8 cellular contexts compared by ENCODE assay signal in the genomic region with DNA sequence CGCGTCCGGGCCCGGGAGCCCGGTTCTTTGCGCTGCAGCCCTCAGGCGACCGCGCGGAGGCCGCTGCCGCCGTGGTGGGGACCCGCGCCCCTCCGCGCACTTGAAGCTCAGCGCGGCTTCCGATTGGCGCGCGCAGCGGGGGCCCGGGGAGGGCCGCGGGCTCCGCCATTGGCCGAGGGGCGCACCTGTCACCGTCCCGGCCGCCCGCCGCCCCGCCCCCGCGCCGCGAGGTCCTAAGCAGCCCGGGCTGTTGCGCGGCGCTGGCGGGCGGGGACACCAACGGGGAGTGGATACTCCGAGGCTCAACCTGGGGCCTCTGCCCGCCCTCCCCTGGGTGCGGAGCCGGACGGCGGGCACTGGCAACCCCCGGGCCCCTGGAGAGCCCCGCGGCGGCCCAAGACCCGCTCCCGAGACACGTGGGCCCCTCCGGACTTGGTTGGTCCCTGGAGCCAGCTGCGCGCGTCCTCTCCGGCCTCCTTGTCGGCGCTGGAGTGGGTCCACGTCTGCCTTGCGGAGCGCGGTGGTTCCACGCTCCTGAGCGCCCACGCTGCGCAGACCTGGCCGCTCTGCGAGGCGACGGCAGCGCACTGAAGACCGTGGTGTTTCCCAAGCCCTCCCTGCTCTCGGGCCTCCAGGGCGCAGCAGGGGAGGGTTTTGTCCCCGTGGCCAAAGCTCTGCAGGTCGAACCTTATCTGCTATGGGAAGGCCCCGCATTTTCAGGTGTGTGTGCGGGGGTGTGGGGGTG. TPM values are rescaled to one million over a fixed set of nuclear protein-coding genes. Genes with fewer than 3 reads are reported as not detected.
DNase-seq lines count a peak whose midpoint lies in the region; ATAC-seq and TF ChIP-seq lines count a peak whose summit lies in the region.

Gene MNX1 (minus strand): TSS at position 76 of the 745 bp plus-strand sequence. CDS start 313 bp downstream, outside the sequence.

- POLR2A ChIA-PET in activated CD4-positive, alpha-beta memory T cell treated with anti-CD3 and anti-CD28 coated beads for 36 hours (lab: Charles Lee), result no interaction called here

- H3K36me3 Mint-ChIP-seq in activated CD4-positive, alpha-beta memory T cell treated with anti-CD3 and anti-CD28 coated beads for 36 hours, result no peaks in the 10 kb centered on the region

- H3K4me3 ChIP-seq in BE2C (ENCODE audit: low read depth, low read length), result peak within 1 kb of the TSS; percentile 61
- peak within 1 kb of the TSS; percentile 53 for H3K4me3 ChIP-seq in neuron (ENCODE audit: low read length)

- TF ChIP-seq CTCF in BE2C (IDR thresholded peaks at IDR 0.05; ENCODE audit: low read depth, low read length), result no peak

- peaks cover 2% of the 10 kb centered on the region; the same call in 1 of the 2 replicates for H3K9me3 ChIP-seq in BE2C
- no peaks in the 10 kb centered on the region for H3K9me3 ChIP-seq in neuron (ENCODE audit: low read length)

- ATAC-seq in GM18909 (IDR thresholded peaks at IDR 0.05; ENCODE audit: poor library complexity, unreplicated experiment) (peak; percentile 76), HG03060 (IDR thresholded peaks at IDR 0.05; ENCODE audit: low read depth, unreplicated experiment) (peak; percentile 38), esophagus mucosa (peak; percentile 92)

- no peaks in the 10 kb centered on the region for H3K4me1 ChIP-seq in BE2C
- H3K4me1 ChIP-seq in neuron (ENCODE audit: insufficient read depth, low read length), result peaks cover 4% of the 10 kb centered on the region

- peak within 1 kb of the TSS; percentile 51 for H3K4me3 Mint-ChIP-seq in activated CD4-positive, alpha-beta memory T cell treated with anti-CD3 and anti-CD28 coated beads for 36 hours

- intact Hi-C loops in activated CD4-positive, alpha-beta memory T cell treated with anti-CD3 and anti-CD28 coated beads for 36 hours (cut with micrococcal nuclease), result loop anchor here (5.0 kb wide), 3 partner anchors 127 to 1203 kb away; partner anchors contain the start of gene UBE3C

- H3K9me3 Mint-ChIP-seq in activated CD4-positive, alpha-beta memory T cell treated with anti-CD3 and anti-CD28 coated beads for 36 hours, result no peaks in the 10 kb centered on the region

- H2AFZ ChIP-seq in neuron (ENCODE audit: low read depth, low read length), result peak within 1 kb of the TSS; percentile 71

- CTCF ChIA-PET in activated CD4-positive, alpha-beta memory T cell treated with anti-CD3 and anti-CD28 coated beads for 36 hours (lab: Charles Lee), result no interaction called here

- H3K27me3 Mint-ChIP-seq in activated CD4-positive, alpha-beta memory T cell treated with anti-CD3 and anti-CD28 coated beads for 36 hours, result peaks cover 73% of the 10 kb centered on the region

- H3K27me3 ChIP-seq in BE2C, result peaks cover 97% of the 10 kb centered on the region
- peaks cover 87% of the 10 kb centered on the region for H3K27me3 ChIP-seq in neuron (ENCODE audit: insufficient read depth, low read length)

- H3K36me3 ChIP-seq in BE2C, result no peaks in the 10 kb centered on the region
- no peaks in the 10 kb centered on the region for H3K36me3 ChIP-seq in neuron (ENCODE audit: insufficient read depth, low read length)

- H3K4me1 Mint-ChIP-seq in activated CD4-positive, alpha-beta memory T cell treated with anti-CD3 and anti-CD28 coated beads for 36 hours (ENCODE audit: low read depth), result peaks cover 14% of the 10 kb centered on the region

- peak; percentile 91 for DNase-seq in BE2C
- DNase-seq in NCI-H2107 treated with DMSO at 0.1 percent for 48 hours (lab: John Stamatoyannopoulos, UW; ENCODE audit: unreplicated experiment), result peak; percentile 55
- peak; percentile 64 for DNase-seq in activated CD4-positive, alpha-beta memory T cell treated with anti-CD3 and anti-CD28 coated beads for 36 hours
- no peak for DNase-seq in superior temporal gyrus (ENCODE audit: extremely low spot score)

- H3K27ac Mint-ChIP-seq in activated CD4-positive, alpha-beta memory T cell treated with anti-CD3 and anti-CD28 coated beads for 36 hours, result no peak within 1 kb of the TSS

RNA-seq across cellular contexts. Expression of gene MNX1, which starts in this region (rescaled TPM):
- 2.4 TPM for polyA plus RNA-seq in BE2C (2012; ENCODE audit: insufficient read depth, insufficient read length, low read depth)
- not detected for total RNA-seq in activated CD4-positive, alpha-beta memory T cell treated with anti-CD3 and anti-CD28 coated beads for 36 hours
- total RNA-seq in esophagus mucosa, result 0.12 TPM

Comparison
In these comparisons a context has a peak if more than half of its experiments do, and no peak if none do; other contexts are left out.
1. Peak in DNase-seq in activated CD4-positive, alpha-beta memory T cell treated with anti-CD3 and anti-CD28 coated beads for 36 hours; RNA of the gene not detected or under 1 TPM.
2. Peak in ATAC-seq in esophagus mucosa; RNA of the gene not detected or under 1 TPM.
3. ATAC-seq: peak in every context shown above with its lines; median percentile 92 in esophagus mucosa; 76 in GM18909; 38 in HG03060.